In genomic region chr14:21385170-21385904, GRCh38 we compare ENCODE assay signal across 8 cellular contexts. TPM values are rescaled to one million over a fixed set of nuclear protein-coding genes. Genes with fewer than 3 reads are reported as not detected.
A peak's percentile ranks its signal among the peaks of the same experiment; 100 is the strongest.
DNase-seq lines count a peak whose midpoint lies in the region; ATAC-seq, FAIRE-seq and TF ChIP-seq lines count a peak whose summit lies in the region.

No MANE protein-coding gene starts in this region.

- no peak overlapping the region for H3K4ac ChIP-seq in H1 (replicated peaks; ENCODE audit: insufficient read length, low read depth, low read length)

- H3K36me3 ChIP-seq in H1 (ENCODE audit: control insufficient read depth in 2 of 4, insufficient read depth in 4 of 4, low read length in 3 of 4): peaks cover 11 to 39% (median 28%) of the 10 kb centered on the region in 4 experiments
- peaks cover 8 to 19% of the 10 kb centered on the region in 2 donors for H3K36me3 ChIP-seq in stomach smooth muscle (ENCODE audit: control insufficient read depth in 2 of 2, insufficient read depth in 2 of 2, low read length in 2 of 2)

- peaks cover 31% of the 10 kb centered on the region for H3K4me1 Mint-ChIP-seq in activated T-cell treated with anti-CD3 and anti-CD28 coated beads, Interleukin-2, amount 50 U/mL, for 4 hours (ENCODE audit: low read depth)

- no peak overlapping the region for H2BK15ac ChIP-seq in H1 (ENCODE audit: low read length)

- H3K27ac ChIP-seq in H1 (ENCODE audit: low read depth, low read length) (no peak overlapping the region), stomach smooth muscle (ENCODE audit: low read length) (peak overlapping the region; percentile 91)

- no peak for TF ChIP-seq POLR2A in H1 (IDR thresholded peaks at IDR 0.05; ENCODE audit: control extremely low read depth in 1 of 2, low read depth in 2 of 2, low read length in 2 of 2)

- peaks cover 15% of the 10 kb centered on the region for H3K36me3 Mint-ChIP-seq in activated T-cell treated with anti-CD3 and anti-CD28 coated beads, Interleukin-2, amount 50 U/mL, for 4 hours (ENCODE audit: insufficient read depth)

- peaks cover 2 to 3% of the 10 kb centered on the region in 2 experiments for H4K20me1 ChIP-seq in H1 (replicated peaks in 1 of 2; ENCODE audit: control insufficient read depth in 1 of 2, insufficient read depth in 2 of 2, low read length in 2 of 2)

- no peak overlapping the region for H2BK20ac ChIP-seq in H1 (ENCODE audit: low read length)

- 97% methylated on average over 7 of the region's 7 CpGs; no CpG with 5 or more reads in 1 of the 2 experiments for WGBS in H1 (ENCODE audit: extremely low coverage in 1 of 2, insufficient coverage in 1 of 2, insufficient read length in 1 of 2, insufficient replicate concordance in 2 of 2, low coverage in 1 of 2, low lambda C conversion rate in 2 of 2, missing lambda C conversion rate in 1 of 2), 2 experiments

- H3K18ac ChIP-seq in H1 (ENCODE audit: extremely low read depth, low read length): no peak overlapping the region

- peak overlapping the region; percentile 95 for H3K4me3 Mint-ChIP-seq in activated T-cell treated with anti-CD3 and anti-CD28 coated beads, Interleukin-2, amount 50 U/mL, for 4 hours

- no peak for DNase-seq in activated T-cell treated with anti-CD3 and anti-CD28 coated beads, Interleukin-2, amount 50 U/mL, for 4 hours
- no peak for DNase-seq in activated T-cell treated with anti-CD3 and anti-CD28 coated beads, Interleukin-2, amount 50 U/mL, for 48 hours
- peak; percentile 77 for DNase-seq in NOMO-1 treated with dmso at 0.1 percent for 144 hours (lab: John Stamatoyannopoulos, UW; ENCODE audit: unreplicated experiment)
- DNase-seq in H1 (ENCODE audit: low read depth in 1 of 2, low spot score in 2 of 2): no peak
- DNase-seq in NCI-H510A (lab: John Stamatoyannopoulos, UW): no peak
- no peak for DNase-seq in NCI-H1105 (lab: John Stamatoyannopoulos, UW)

- no peak for TF ChIP-seq CTCF in H1 (IDR thresholded peaks at IDR 0.05; ENCODE audit: control extremely low read depth in 1 of 3, insufficient read depth in 1 of 3, low read depth in 1 of 3, low read length in 3 of 3)

- no peak overlapping the region for H3K14ac ChIP-seq in H1 (ENCODE audit: insufficient read length)

- no peak for FAIRE-seq in H1 (lab: Jason Lieb, UNC)

- no peak for ATAC-seq in activated T-cell treated with anti-CD3 and anti-CD28 coated beads, Interleukin-2, amount 50 U/mL, for 4 hours
- ATAC-seq in HG03135 (IDR thresholded peaks at IDR 0.05; ENCODE audit: unreplicated experiment): no peak

- H3K56ac ChIP-seq in H1 (replicated peaks; ENCODE audit: insufficient read length, low read depth, low read length): no peak overlapping the region

- H3K4me3 ChIP-seq in H1 (ENCODE audit: extremely low read depth in 1 of 4, insufficient read depth in 2 of 4, low read depth in 3 of 4, low read length in 4 of 4) (peak overlapping the region in 2 of 4 experiments; percentile 99 to 100; a peak in 4 of 8 replicates), stomach smooth muscle (ENCODE audit: low read length in 2 of 2) (no peak overlapping the region)

- TF ChIP-seq RAD21 in H1 (IDR thresholded peaks at IDR 0.05 in 1 of 2, conservative IDR thresholded peaks at IDR 0.05 in 1 of 2; ENCODE audit: low read depth in 2 of 2, low read length in 2 of 2): no peak

- H2BK5ac ChIP-seq in H1 (ENCODE audit: low read depth, low read length): no peak overlapping the region

- H3K9me3 ChIP-seq in H1 (ENCODE audit: insufficient read depth in 2 of 2, low read depth in 1 of 2, low read length in 1 of 2) (no peaks in the 10 kb centered on the region), stomach smooth muscle (ENCODE audit: control insufficient read depth in 2 of 2, low read length in 2 of 2) (no peaks in the 10 kb centered on the region)

- no peak overlapping the region for H3K23ac ChIP-seq in H1 (ENCODE audit: insufficient read length)

- no peak overlapping the region for H2BK120ac ChIP-seq in H1 (replicated peaks; ENCODE audit: low read depth, low read length)

- H2AFZ ChIP-seq in H1 (ENCODE audit: low read length): no peak overlapping the region

- peak overlapping the region; percentile 74 to 96; a peak in 3 of 4 replicates for H3K4me2 ChIP-seq in H1 (ENCODE audit: insufficient read depth in 1 of 2, low read depth in 2 of 2, low read length in 2 of 2)

- H3K79me2 ChIP-seq in H1 (ENCODE audit: control insufficient read depth in 1 of 2, insufficient read depth in 2 of 2, low read length in 2 of 2): peaks cover 16 to 35% of the 10 kb centered on the region in 2 experiments

- H3K9me3 Mint-ChIP-seq in activated T-cell treated with anti-CD3 and anti-CD28 coated beads, Interleukin-2, amount 50 U/mL, for 4 hours: no peaks in the 10 kb centered on the region

- no peak overlapping the region for H2AK5ac ChIP-seq in H1 (ENCODE audit: low read depth, low read length)

- H3K23me2 ChIP-seq in H1 (ENCODE audit: low read depth, low read length): peaks cover 8% of the 10 kb centered on the region; the same call in 1 of the 2 replicates

- H3K9ac ChIP-seq in H1 (replicated peaks in 1 of 4; ENCODE audit: extremely low read depth in 1 of 4, low read depth in 3 of 4, low read length in 3 of 4) (no peak overlapping the region; a peak in 1 of 7 replicates), stomach smooth muscle (ENCODE audit: low read length in 2 of 2) (no peak overlapping the region)

- peaks cover 0 to 3% (median 0%) of the 10 kb centered on the region in 4 experiments; a peak in 3 of 7 replicates for H3K4me1 ChIP-seq in H1 (replicated peaks in 1 of 4; ENCODE audit: control insufficient read depth in 3 of 4, insufficient read depth in 4 of 4, low read length in 3 of 4)
- peaks cover 12% of the 10 kb centered on the region for H3K4me1 ChIP-seq in stomach smooth muscle (ENCODE audit: control insufficient read depth, insufficient read depth, low read length)

- CTCF ChIA-PET in H1 (lab: Charles Lee; ENCODE audit: partially characterized antibody): interaction anchor here (0.7 to 1.0 kb wide), 3 partner anchors 14 to 141 kb away, joined by 3 to 5 read pairs (median 4); no protein-coding TSS in a partner anchor

- TF ChIP-seq EP300 in H1 (IDR thresholded peaks at IDR 0.05; ENCODE audit: borderline replicate concordance in 1 of 2, low read depth in 2 of 2, low read length in 2 of 2): no peak

- H3K27me3 Mint-ChIP-seq in activated T-cell treated with anti-CD3 and anti-CD28 coated beads, Interleukin-2, amount 50 U/mL, for 4 hours (ENCODE audit: low read depth): no peaks in the 10 kb centered on the region

- POLR2A ChIA-PET in H1 (lab: Charles Lee; ENCODE audit: partially characterized antibody): interaction anchor here (0.7 to 2.2 kb wide), 12 partner anchors 10 to 145 kb away, joined by 3 to 15 read pairs (median 4); no protein-coding TSS in a partner anchor

- H4K91ac ChIP-seq in H1 (replicated peaks; ENCODE audit: insufficient read length, low read length): no peak overlapping the region

- H3K27me3 ChIP-seq in H1 (replicated peaks in 1 of 4; ENCODE audit: control insufficient read depth in 3 of 4, extremely low read depth in 1 of 4, insufficient read depth in 3 of 4, low read length in 3 of 4) (no peaks in the 10 kb centered on the region), stomach smooth muscle (ENCODE audit: control insufficient read depth in 1 of 2, insufficient read depth in 2 of 2, low read length in 2 of 2) (no peaks in the 10 kb centered on the region)

- no peak overlapping the region for H4K8ac ChIP-seq in H1 (ENCODE audit: extremely low read depth, insufficient read depth, low read length)

- no peak overlapping the region for H2BK12ac ChIP-seq in H1 (ENCODE audit: low read depth, low read length)

- H3K79me1 ChIP-seq in H1 (ENCODE audit: low read depth, low read length): peaks cover 3% of the 10 kb centered on the region; the same call in 1 of the 2 replicates

- H4K5ac ChIP-seq in H1 (ENCODE audit: insufficient read length, low read depth, low read length): no peak overlapping the region

TF ChIP-seq in H1, 55 proteins besides CTCF, POLR2A, EP300 and RAD21:
- TF ChIP-seq BRCA1 (IDR thresholded peaks at IDR 0.05; ENCODE audit: low read depth, low read length) (no peak), POLR2AphosphoS5 (IDR thresholded peaks at IDR 0.05; ENCODE audit: low read depth, low read length) (peak; percentile 24; the same call in 1 of the 2 replicates)

RNA-seq across cellular contexts. Expression of gene SUPT16H, which starts 1.5 kb away (rescaled TPM):
- 100 to 1,000 TPM; 166 to 187 (median 173) TPM for total RNA-seq in activated T-cell treated with anti-CD3 and anti-CD28 coated beads, Interleukin-2, amount 50 U/mL, for 4 hours
- 201 and 209 TPM in 2 replicates for total RNA-seq in H1 (2021; fragmentation: NEBNext Ultra II Directional; extraction: Animal tissue kit (Norgen Biotek cat#: 25700))
- 93.1 and 138 TPM in 2 replicates for polyA plus RNA-seq in H1 (2011; rRNA removed)
- 133 TPM for polyA plus RNA-seq in H1 (2011; cell fraction: cytosol; rRNA removed)
- polyA plus RNA-seq in H1 (2011; cell fraction: nucleus; rRNA removed): 101 TPM
- polyA plus RNA-seq in H1 (2012, experiment 1 of 2): 170 to 199 TPM (median 181 TPM) in 4 replicates
- 18.0 TPM for polyA plus RNA-seq in H1 (2012, experiment 2 of 2)
- 138 TPM for polyA plus RNA-seq in H1 (2013, experiment 1 of 2)
- polyA plus RNA-seq in H1 (2013, experiment 2 of 2): 140 TPM
- polyA minus RNA-seq in H1 (2011; rRNA and poly(A)+ RNA removed): 155 and 167 TPM in 2 replicates
- polyA minus RNA-seq in H1 (2011; cell fraction: cytosol; rRNA and poly(A)+ RNA removed): 84.6 TPM
- 119 TPM for polyA minus RNA-seq in H1 (2011; cell fraction: nucleus; rRNA and poly(A)+ RNA removed)
